1 cellular context compared by ENCODE assay signal in the genomic region with DNA sequence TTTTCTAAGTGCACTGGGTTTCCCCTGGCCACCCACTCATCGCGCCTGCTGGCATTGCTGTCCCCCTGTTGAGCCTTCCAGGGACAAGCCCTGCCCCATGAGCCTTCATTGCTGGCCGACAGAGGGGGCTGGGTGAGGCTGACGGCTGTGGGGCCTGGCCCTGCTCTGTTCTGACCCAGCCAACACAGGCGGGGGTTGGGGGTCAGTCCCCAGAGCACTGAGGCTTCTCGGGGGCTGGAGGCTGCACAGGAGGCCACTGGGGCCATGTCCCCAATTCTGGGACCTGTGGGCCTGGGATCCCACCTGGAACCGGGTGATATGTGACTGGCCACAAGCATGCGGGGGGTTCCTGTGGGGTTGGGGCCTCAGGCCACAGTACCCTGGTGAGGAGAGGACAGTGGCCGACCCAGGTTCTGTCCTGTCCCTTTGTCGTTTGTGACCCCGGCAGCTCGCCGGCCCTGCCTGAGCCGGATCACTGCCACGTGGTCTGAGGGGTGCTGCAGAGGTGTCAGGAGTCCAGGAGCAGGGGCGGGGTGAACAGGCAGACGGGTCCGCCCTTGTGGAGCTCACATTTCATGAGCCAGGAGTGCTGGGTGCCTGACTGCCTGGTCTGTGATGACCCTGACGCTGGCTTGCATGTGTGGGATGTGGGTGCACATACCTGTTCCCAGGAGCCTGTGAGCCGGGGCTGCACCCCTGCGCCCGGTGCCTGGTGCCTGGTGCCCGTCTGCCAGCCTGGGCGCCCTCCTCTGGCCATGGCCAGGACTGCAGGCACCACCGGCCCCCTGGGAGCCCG.
TF ChIP-seq lines count a peak whose summit lies in the region.

No MANE protein-coding gene starts in this region.

TF ChIP-seq in HCT116, 20 proteins besides CTCF, POLR2A, EP300 and RAD21 (continued from another document):
- TF ChIP-seq, protein P1, sequence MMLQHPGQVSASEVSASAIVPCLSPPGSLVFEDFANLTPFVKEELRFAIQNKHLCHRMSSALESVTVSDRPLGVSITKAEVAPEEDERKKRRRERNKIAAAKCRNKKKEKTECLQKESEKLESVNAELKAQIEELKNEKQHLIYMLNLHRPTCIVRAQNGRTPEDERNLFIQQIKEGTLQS (IDR thresholded peaks at IDR 0.05), result no peak
- no peak for TF ChIP-seq JUND (IDR thresholded peaks at IDR 0.05)
TF ChIP-seq in HCT116: peak in this region for 0.
